ENCODE assay signal across 1 cellular context in genomic region chr10:6278519-6279120, GRCh38.
TF ChIP-seq lines count a peak whose summit lies in the region.

No MANE protein-coding gene starts in this region.

TF ChIP-seq in liver, 16 proteins besides CTCF, POLR2A, EP300 and RAD21 (continued from another document):
- TF ChIP-seq ZBTB33 (IDR thresholded peaks at IDR 0.05) (no peak), RXRA (IDR thresholded peaks at IDR 0.05) (no peak), FOXA1 (IDR thresholded peaks at IDR 0.05) (no peak), EGR1 (IDR thresholded peaks at IDR 0.05; ENCODE audit: low read depth in 2 of 2) (no peak)
